ENCODE assay signal across 12 cellular contexts in the genomic region with DNA sequence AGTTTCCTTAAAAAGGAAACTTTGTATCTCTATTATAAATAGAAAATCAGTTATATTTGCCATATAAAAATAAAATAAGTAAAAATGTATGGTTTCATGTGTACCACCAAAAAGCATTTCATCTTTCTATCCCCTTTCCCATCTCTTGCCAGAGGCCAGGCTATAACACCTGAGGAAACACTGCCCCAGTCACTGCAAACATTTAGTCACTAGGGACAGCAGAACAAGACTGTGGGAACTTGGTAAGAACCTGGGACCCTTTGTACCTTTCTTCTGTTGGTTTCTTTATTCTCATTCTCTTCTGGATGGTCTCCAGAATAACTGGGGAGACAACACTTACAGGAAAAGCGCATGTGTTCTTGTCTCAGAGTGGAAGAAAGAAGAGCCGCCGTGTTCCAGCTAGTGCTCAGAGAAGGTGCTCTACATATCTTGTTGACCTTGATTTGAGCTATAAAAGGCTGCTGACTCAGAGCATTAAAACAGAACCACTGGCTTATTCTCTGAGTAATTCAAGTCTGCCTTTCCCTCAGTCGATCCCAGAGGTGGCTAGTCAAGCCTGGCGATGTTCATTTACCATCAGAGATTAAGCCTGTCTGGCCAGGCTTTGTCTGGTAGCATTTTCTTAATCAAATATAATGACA.
DNase-seq lines count a peak whose midpoint lies in the region; ATAC-seq, FAIRE-seq and TF ChIP-seq lines count a peak whose summit lies in the region.
"Had no signal": no experiment of that assay in that cellular context is flagged by ENCODE, and none has a peak within 500 bp of the region (broad histone marks: within the 10 kb centered on the region; RNA-seq: fewer than 3 reads in every experiment).

No MANE protein-coding gene starts in this region.

- peak; percentile 41 for FAIRE-seq in keratinocyte (lab: Jason Lieb, UNC)

- H3K27ac Mint-ChIP-seq in HFFc6 (peak overlapping the region; percentile 20; the same call in 1 of the 2 replicates), MCF 10A (ENCODE audit: low read depth, unreplicated experiment) (no peak overlapping the region), immature natural killer cell (no peak overlapping the region)
- no peak overlapping the region for H3K27ac Mint-ChIP-seq in activated T-cell treated with anti-CD3 and anti-CD28 coated beads, Interleukin-2, amount 50 U/mL, for 24 hours

- POLR2A ChIA-PET in MCF 10A (lab: Yijun Ruan, JAX) (interaction anchor here (1.0 kb wide), 1 partner anchor 15 kb away, joined by 6 read pairs; no protein-coding TSS in a partner anchor), OCI-LY7 (lab: Charles Lee) (no interaction called here)

- no peaks in the 10 kb centered on the region for H3K27me3 Mint-ChIP-seq in HFFc6 (ENCODE audit: insufficient read depth)
- no peaks in the 10 kb centered on the region for H3K27me3 Mint-ChIP-seq in MCF 10A (ENCODE audit: insufficient read depth, unreplicated experiment)
- no peaks in the 10 kb centered on the region for H3K27me3 Mint-ChIP-seq in activated T-cell treated with anti-CD3 and anti-CD28 coated beads, Interleukin-2, amount 50 U/mL, for 24 hours
- H3K27me3 Mint-ChIP-seq in immature natural killer cell (ENCODE audit: low read depth in 3 of 3): peaks cover 0 to 2% (median 0%) of the 10 kb centered on the region in 3 donors

- CTCF ChIA-PET in MCF 10A (lab: Yijun Ruan, JAX) (no interaction called here), OCI-LY7 (lab: Charles Lee; ENCODE audit: unreplicated experiment) (no interaction called here)

- dilution Hi-C loops in keratinocyte (cut with MboI; ENCODE audit: extremely low pct_ligation_motif_present, low sequenced_read_pairs): no loop called here

- H3K9ac ChIP-seq in keratinocyte (ENCODE audit: control insufficient read depth, extremely low read depth, insufficient read depth, low read length): no peak overlapping the region

- DNase-seq in HFFc6: peak; percentile 25
- peak; percentile 35 for DNase-seq in MCF 10A (ENCODE audit: unreplicated experiment)
- DNase-seq in keratinocyte (ENCODE audit: low read depth, low spot score): no peak
- DNase-seq in stromal cell of bone marrow (ENCODE audit: low read depth): peak; percentile 67
- no peak for DNase-seq in activated T-cell treated with anti-CD3 and anti-CD28 coated beads, Interleukin-2, amount 50 U/mL, for 24 hours
- DNase-seq in OCI-LY7 (ENCODE audit: low spot score): no peak
- no peak for DNase-seq in immature natural killer cell
- DNase-seq: NCI-H2029; stimulated activated CD8-positive, alpha-beta memory T cell treated with anti-CD3 and anti-CD28 coated beads, Interleukin-4, amount 100 ng/mL, for 48 hours; T-helper 1 cell had no signal

- H3K79me2 ChIP-seq in keratinocyte (ENCODE audit: control insufficient read depth, insufficient read depth, low read length) (no peaks in the 10 kb centered on the region), OCI-LY7 (ENCODE audit: insufficient read depth, low read depth, low read length) (no peaks in the 10 kb centered on the region)

- H3K9me1 ChIP-seq in keratinocyte (ENCODE audit: control insufficient read depth, extremely low read depth, insufficient read depth, low read length): no peaks in the 10 kb centered on the region

- no peaks in the 10 kb centered on the region for H3K27me3 ChIP-seq in keratinocyte (ENCODE audit: control insufficient read depth, extremely low read depth, insufficient read depth, low read length)
- H3K27me3 ChIP-seq: neutrophil had no signal

- no TSS peak for BruUV-seq in MCF 10A (replicated peaks; lab: Mats Ljungman, UMichigan)
- BruUV-seq in OCI-LY7 (replicated peaks; lab: Mats Ljungman, UMichigan): no TSS peak

- ATAC-seq in GM18858 (IDR thresholded peaks at IDR 0.05; ENCODE audit: unreplicated experiment): no peak

- no peak overlapping the region for H3K4me2 ChIP-seq in keratinocyte (ENCODE audit: control insufficient read depth, extremely low read depth, insufficient read depth, low read depth, low read length)
- no peak overlapping the region for H3K4me2 ChIP-seq in OCI-LY7 (ENCODE audit: low read length)

- H3K36me3 Mint-ChIP-seq in HFFc6 (ENCODE audit: low read depth) (peaks cover 8% of the 10 kb centered on the region), MCF 10A (ENCODE audit: insufficient read depth, unreplicated experiment) (peaks cover 10% of the 10 kb centered on the region), immature natural killer cell (no peaks in the 10 kb centered on the region)
- no peaks in the 10 kb centered on the region for H3K36me3 Mint-ChIP-seq in activated T-cell treated with anti-CD3 and anti-CD28 coated beads, Interleukin-2, amount 50 U/mL, for 24 hours (ENCODE audit: low read depth)

- no peak overlapping the region for H2AFZ ChIP-seq in keratinocyte (ENCODE audit: control insufficient read depth, low read length)
- no peak overlapping the region for H2AFZ ChIP-seq in OCI-LY7 (ENCODE audit: low read length)

- H3K4me1 Mint-ChIP-seq in HFFc6 (ENCODE audit: low read depth) (peaks cover 31% of the 10 kb centered on the region), MCF 10A (ENCODE audit: insufficient read depth, unreplicated experiment) (peaks cover 9% of the 10 kb centered on the region), immature natural killer cell (no peaks in the 10 kb centered on the region)
- H3K4me1 Mint-ChIP-seq in activated T-cell treated with anti-CD3 and anti-CD28 coated beads, Interleukin-2, amount 50 U/mL, for 24 hours (ENCODE audit: low read depth): no peaks in the 10 kb centered on the region

- H3K9me3 ChIP-seq in keratinocyte (ENCODE audit: control insufficient read depth, low read depth, low read length): no peaks in the 10 kb centered on the region
- no peaks in the 10 kb centered on the region for H3K9me3 ChIP-seq in OCI-LY7 (ENCODE audit: low read length)
- H3K9me3 ChIP-seq: neutrophil had no signal

- H3K4me1 ChIP-seq in keratinocyte (ENCODE audit: control insufficient read depth, extremely low read depth, insufficient read depth, low read length) (no peaks in the 10 kb centered on the region), OCI-LY7 (ENCODE audit: insufficient read depth, low read length, poor library complexity, severe bottlenecking) (no peaks in the 10 kb centered on the region)

- no peaks in the 10 kb centered on the region for H3K36me3 ChIP-seq in keratinocyte (ENCODE audit: control insufficient read depth in 2 of 2, extremely low read depth in 1 of 2, insufficient read depth in 2 of 2, low read length in 2 of 2)
- no peaks in the 10 kb centered on the region for H3K36me3 ChIP-seq in OCI-LY7 (ENCODE audit: insufficient read depth, low read length)
- H3K36me3 ChIP-seq: neutrophil had no signal

- H3K4me3 ChIP-seq in keratinocyte (ENCODE audit: control insufficient read depth in 2 of 3, extremely low read depth in 1 of 3, insufficient read depth in 2 of 3, low read depth in 1 of 3, low read length in 3 of 3) (no peak overlapping the region), OCI-LY7 (ENCODE audit: low read depth, low read length, poor library complexity, severe bottlenecking) (no peak overlapping the region)

- TF ChIP-seq CTCF in HFFc6 (IDR thresholded peaks at IDR 0.05) (no peak), MCF 10A (IDR thresholded peaks at IDR 0.05; ENCODE audit: unreplicated experiment) (no peak), keratinocyte (optimal IDR thresholded peaks at IDR 0.05 in 1 of 3, IDR thresholded peaks at IDR 0.05 in 1 of 3, conservative IDR thresholded peaks at IDR 0.05 in 1 of 3; ENCODE audit: extremely low read depth in 1 of 3, insufficient read depth in 2 of 3, low read length in 3 of 3) (no peak), OCI-LY7 (conservative IDR thresholded peaks at IDR 0.05; ENCODE audit: low read length) (no peak)

- H3K27ac ChIP-seq in keratinocyte (ENCODE audit: control insufficient read depth, insufficient read depth, low read length): no peak overlapping the region
- no peak overlapping the region for H3K27ac ChIP-seq in OCI-LY7 (ENCODE audit: low read depth, low read length, poor library complexity, severe bottlenecking)
- H3K27ac ChIP-seq: neutrophil had no signal

- no peaks in the 10 kb centered on the region for H3K9me2 ChIP-seq in OCI-LY7 (ENCODE audit: insufficient read depth, low read length)

- H3K9me3 Mint-ChIP-seq in HFFc6 (no peaks in the 10 kb centered on the region), MCF 10A (ENCODE audit: unreplicated experiment) (no peaks in the 10 kb centered on the region), immature natural killer cell (peaks cover 0 to 20% (median 5%) of the 10 kb centered on the region in 6 donors)
- H3K9me3 Mint-ChIP-seq in activated T-cell treated with anti-CD3 and anti-CD28 coated beads, Interleukin-2, amount 50 U/mL, for 24 hours: no peaks in the 10 kb centered on the region

- no peak overlapping the region for H3K4me3 Mint-ChIP-seq in HFFc6
- no peak overlapping the region for H3K4me3 Mint-ChIP-seq in MCF 10A (ENCODE audit: unreplicated experiment)
- no peak overlapping the region for H3K4me3 Mint-ChIP-seq in activated T-cell treated with anti-CD3 and anti-CD28 coated beads, Interleukin-2, amount 50 U/mL, for 24 hours
- H3K4me3 Mint-ChIP-seq in immature natural killer cell: no peak overlapping the region

- intact Hi-C loops in MCF 10A (cut with micrococcal nuclease): no loop called here
- intact Hi-C loops in OCI-LY7 (cut with micrococcal nuclease; ENCODE audit: unreplicated experiment): no loop called here

- H4K20me1 ChIP-seq in keratinocyte (ENCODE audit: control insufficient read depth, extremely low read depth, insufficient read depth, low read length): no peaks in the 10 kb centered on the region
- H4K20me1 ChIP-seq in OCI-LY7 (ENCODE audit: insufficient read depth, low read length): no peaks in the 10 kb centered on the region

Comparison
In these comparisons a context has a peak if more than half of its experiments do, and no peak if none do; other contexts are left out.
1. DNase-seq: peak in HFFc6 (single experiment), MCF 10A (single experiment) and stromal cell of bone marrow (single experiment); none in keratinocyte (single experiment), activated T-cell treated with anti-CD3 and anti-CD28 coated beads, Interleukin-2, amount 50 U/mL, for 24 hours (single experiment), OCI-LY7 (single experiment) and immature natural killer cell (0 of 3).